10 cellular contexts compared by ENCODE assay signal in the genomic region with DNA sequence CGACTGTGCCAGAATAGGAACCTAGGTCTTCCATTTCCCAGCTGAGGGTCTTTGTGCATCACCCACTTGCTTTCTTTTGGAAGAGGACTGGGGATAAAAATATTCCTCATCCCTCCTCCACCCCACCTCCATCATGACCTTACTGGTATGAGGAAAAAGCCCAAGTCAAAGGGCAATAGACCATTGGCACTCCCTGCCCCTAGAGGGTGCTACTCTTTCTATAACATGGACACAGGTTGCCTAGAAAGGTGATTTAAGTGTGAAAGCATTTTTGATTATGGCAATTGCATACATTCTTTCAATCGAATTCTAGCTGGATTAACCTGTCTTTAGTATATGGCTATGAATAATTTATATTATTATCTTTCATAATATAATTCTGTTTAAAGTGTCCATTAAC. TPM values are rescaled to one million over a fixed set of nuclear protein-coding genes. Genes with fewer than 3 reads are reported as not detected.
DNase-seq lines count a peak whose midpoint lies in the region; ATAC-seq and TF ChIP-seq lines count a peak whose summit lies in the region.
"Had no signal": no experiment of that assay in that cellular context is flagged by ENCODE, and none has a peak within 500 bp of the region (broad histone marks: within the 10 kb centered on the region; RNA-seq: fewer than 3 reads in every experiment).

No MANE protein-coding gene starts in this region.

- H3K27me3 ChIP-seq in iPS DF 6.9 (ENCODE audit: control insufficient read depth, insufficient read depth, low read length), result no peaks in the 10 kb centered on the region

- POLR2A ChIA-PET in AG04449 (lab: Yijun Ruan, JAX), result no interaction called here

- CTCF ChIA-PET in AG04449 (lab: Yijun Ruan, JAX), result interaction anchor here (1.6 to 3.4 kb wide), 3 partner anchors 10 to 46 kb away, joined by 5 to 12 read pairs (median 6); no protein-coding TSS in a partner anchor

- H3K36me3 ChIP-seq in iPS DF 6.9 (ENCODE audit: control insufficient read depth, insufficient read depth, low read length), result no peaks in the 10 kb centered on the region

- DNase-seq in AG04449 (ENCODE audit: low read depth, low spot score), result no peak
- DNase-seq in GM13977 (ENCODE audit: low spot score), result no peak
- DNase-seq in SK-MEL-5 (ENCODE audit: low read depth, low spot score), result peak; percentile 61
- DNase-seq in iPS DF 6.9 (ENCODE audit: low read depth, low spot score), result peak; percentile 13
- no peak for DNase-seq in glomerular visceral epithelial cell (ENCODE audit: extremely low spot score)
- no peak for DNase-seq in stimulated activated CD4-positive, alpha-beta T cell treated with anti-CD3 and anti-CD28 coated beads, Interleukin-2, amount 100 ng/mL, for 24 hours
- DNase-seq in stimulated activated naive CD4-positive, alpha-beta T cell treated with Interleukin-2 at 50 U/mL for 16 hours (lab: John Stamatoyannopoulos, UW), result no peak
- DNase-seq: DMS79 treated with DMSO at 0.1 percent for 48 hours, T-cell had no signal

- H3K9me3 ChIP-seq in iPS DF 6.9 (ENCODE audit: control insufficient read depth, insufficient read depth, low read length), result no peaks in the 10 kb centered on the region

- H3K4me1 ChIP-seq in iPS DF 6.9 (ENCODE audit: control insufficient read depth, insufficient read depth, low read length), result no peaks in the 10 kb centered on the region

- H3K27ac ChIP-seq in iPS DF 6.9 (ENCODE audit: low read length), result no peak overlapping the region

- no peak for ATAC-seq in GM19397 (IDR thresholded peaks at IDR 0.05; ENCODE audit: unreplicated experiment)
- ATAC-seq: T-cell had no signal

- H3K4me3 ChIP-seq in AG04449 (ENCODE audit: low read depth, low read length), result no peak overlapping the region
- no peak overlapping the region for H3K4me3 ChIP-seq in iPS DF 6.9 (ENCODE audit: low read length)

- in situ Hi-C loops in GM13977 (cut with MboI; ENCODE audit: low pct_unique_long_range_greater_than_20kb, low sequenced_read_pairs, unreplicated experiment), result no loop called here
- in situ Hi-C loops in SK-MEL-5 (cut with HindIII; ENCODE audit: low pct_unique_long_range_greater_than_20kb, low sequenced_read_pairs), result no loop called here

- no CpG with 5 or more reads among the region's 2 CpGs for WGBS in iPS DF 6.9 (ENCODE audit: insufficient coverage, insufficient read length)

- TF ChIP-seq CTCF in AG04449 (IDR thresholded peaks at IDR 0.05; ENCODE audit: insufficient read depth, low read length, missing control alignments), result peak; percentile 13
- TF ChIP-seq CTCF in GM13977 (IDR thresholded peaks at IDR 0.05; ENCODE audit: extremely low read depth, insufficient read depth, missing control alignments), result peak; percentile 44

RNA-seq across cellular contexts. Expression of a gene that starts 22.8 kb away (rescaled TPM):
- total RNA-seq in SK-MEL-5 (2014; rRNA removed; shearing (Covaris generic)), result 2.2 and 3.2 TPM in 2 replicates
- polyA plus RNA-seq in SK-MEL-5 (2015; cell fraction: cytosol; rRNA removed), result 6.7 and 10.2 TPM in 2 replicates
- polyA plus RNA-seq in SK-MEL-5 (2015; cell fraction: nucleus; rRNA removed), result 10.7 and 16.0 TPM in 2 replicates

Comparison
In these comparisons a context has a peak if more than half of its experiments do, and no peak if none do; other contexts are left out.
1. DNase-seq: peak in SK-MEL-5 (single experiment) and iPS DF 6.9 (single experiment); none in AG04449 (single experiment), GM13977 (single experiment), glomerular visceral epithelial cell (single experiment), stimulated activated CD4-positive, alpha-beta T cell treated with anti-CD3 and anti-CD28 coated beads, Interleukin-2, amount 100 ng/mL, for 24 hours (0 of 2) and stimulated activated naive CD4-positive, alpha-beta T cell treated with Interleukin-2 at 50 U/mL for 16 hours (single experiment).